1 cellular context compared by ENCODE assay signal in the genomic region with DNA sequence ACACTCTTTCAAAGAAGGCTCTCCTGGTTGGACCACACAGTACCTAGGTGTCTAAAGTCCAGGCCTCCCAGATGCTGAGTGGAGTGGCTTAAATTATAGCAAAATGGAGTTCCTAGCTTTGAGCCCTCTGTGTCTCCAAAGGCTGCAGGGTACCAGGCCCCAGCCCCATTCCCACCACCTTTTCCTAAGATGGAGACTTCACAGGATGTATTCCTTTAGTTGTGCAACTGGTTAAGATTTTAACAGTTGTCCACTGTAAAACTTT.
TF ChIP-seq lines count a peak whose summit lies in the region.

No MANE protein-coding gene starts in this region.

TF ChIP-seq in A549, 52 proteins besides CTCF, POLR2A, EP300 and RAD21 (continued from another document):
- TF ChIP-seq, protein P1, sequence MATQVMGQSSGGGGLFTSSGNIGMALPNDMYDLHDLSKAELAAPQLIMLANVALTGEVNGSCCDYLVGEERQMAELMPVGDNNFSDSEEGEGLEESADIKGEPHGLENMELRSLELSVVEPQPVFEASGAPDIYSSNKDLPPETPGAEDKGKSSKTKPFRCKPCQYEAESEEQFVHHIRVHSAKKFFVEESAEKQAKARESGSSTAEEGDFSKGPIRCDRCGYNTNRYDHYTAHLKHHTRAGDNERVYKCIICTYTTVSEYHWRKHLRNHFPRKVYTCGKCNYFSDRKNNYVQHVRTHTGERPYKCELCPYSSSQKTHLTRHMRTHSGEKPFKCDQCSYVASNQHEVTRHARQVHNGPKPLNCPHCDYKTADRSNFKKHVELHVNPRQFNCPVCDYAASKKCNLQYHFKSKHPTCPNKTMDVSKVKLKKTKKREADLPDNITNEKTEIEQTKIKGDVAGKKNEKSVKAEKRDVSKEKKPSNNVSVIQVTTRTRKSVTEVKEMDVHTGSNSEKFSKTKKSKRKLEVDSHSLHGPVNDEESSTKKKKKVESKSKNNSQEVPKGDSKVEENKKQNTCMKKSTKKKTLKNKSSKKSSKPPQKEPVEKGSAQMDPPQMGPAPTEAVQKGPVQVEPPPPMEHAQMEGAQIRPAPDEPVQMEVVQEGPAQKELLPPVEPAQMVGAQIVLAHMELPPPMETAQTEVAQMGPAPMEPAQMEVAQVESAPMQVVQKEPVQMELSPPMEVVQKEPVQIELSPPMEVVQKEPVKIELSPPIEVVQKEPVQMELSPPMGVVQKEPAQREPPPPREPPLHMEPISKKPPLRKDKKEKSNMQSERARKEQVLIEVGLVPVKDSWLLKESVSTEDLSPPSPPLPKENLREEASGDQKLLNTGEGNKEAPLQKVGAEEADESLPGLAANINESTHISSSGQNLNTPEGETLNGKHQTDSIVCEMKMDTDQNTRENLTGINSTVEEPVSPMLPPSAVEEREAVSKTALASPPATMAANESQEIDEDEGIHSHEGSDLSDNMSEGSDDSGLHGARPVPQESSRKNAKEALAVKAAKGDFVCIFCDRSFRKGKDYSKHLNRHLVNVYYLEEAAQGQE (IDR thresholded peaks at IDR 0.05) = no peak
- TF ChIP-seq FOXS1 (CRISPR knock-in tag; IDR thresholded peaks at IDR 0.05) = no peak
- TF ChIP-seq CHD4 (IDR thresholded peaks at IDR 0.05; ENCODE audit: borderline replicate concordance) = no peak
- TF ChIP-seq, protein P2, sequence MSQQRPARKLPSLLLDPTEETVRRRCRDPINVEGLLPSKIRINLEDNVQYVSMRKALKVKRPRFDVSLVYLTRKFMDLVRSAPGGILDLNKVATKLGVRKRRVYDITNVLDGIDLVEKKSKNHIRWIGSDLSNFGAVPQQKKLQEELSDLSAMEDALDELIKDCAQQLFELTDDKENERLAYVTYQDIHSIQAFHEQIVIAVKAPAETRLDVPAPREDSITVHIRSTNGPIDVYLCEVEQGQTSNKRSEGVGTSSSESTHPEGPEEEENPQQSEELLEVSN (IDR thresholded peaks at IDR 0.05; ENCODE audit: borderline replicate concordance, low read depth) = no peak
- TF ChIP-seq RCOR1 (IDR thresholded peaks at IDR 0.05; ENCODE audit: low read depth, low read length) = no peak
- no peak for TF ChIP-seq HOXB5 (CRISPR knock-in tag; IDR thresholded peaks at IDR 0.05)
- TF ChIP-seq, protein P3, sequence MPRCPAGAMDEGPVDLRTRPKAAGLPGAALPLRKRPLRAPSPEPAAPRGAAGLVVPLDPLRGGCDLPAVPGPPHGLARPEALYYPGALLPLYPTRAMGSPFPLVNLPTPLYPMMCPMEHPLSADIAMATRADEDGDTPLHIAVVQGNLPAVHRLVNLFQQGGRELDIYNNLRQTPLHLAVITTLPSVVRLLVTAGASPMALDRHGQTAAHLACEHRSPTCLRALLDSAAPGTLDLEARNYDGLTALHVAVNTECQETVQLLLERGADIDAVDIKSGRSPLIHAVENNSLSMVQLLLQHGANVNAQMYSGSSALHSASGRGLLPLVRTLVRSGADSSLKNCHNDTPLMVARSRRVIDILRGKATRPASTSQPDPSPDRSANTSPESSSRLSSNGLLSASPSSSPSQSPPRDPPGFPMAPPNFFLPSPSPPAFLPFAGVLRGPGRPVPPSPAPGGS (IDR thresholded peaks at IDR 0.05) = no peak
